In the genomic region with DNA sequence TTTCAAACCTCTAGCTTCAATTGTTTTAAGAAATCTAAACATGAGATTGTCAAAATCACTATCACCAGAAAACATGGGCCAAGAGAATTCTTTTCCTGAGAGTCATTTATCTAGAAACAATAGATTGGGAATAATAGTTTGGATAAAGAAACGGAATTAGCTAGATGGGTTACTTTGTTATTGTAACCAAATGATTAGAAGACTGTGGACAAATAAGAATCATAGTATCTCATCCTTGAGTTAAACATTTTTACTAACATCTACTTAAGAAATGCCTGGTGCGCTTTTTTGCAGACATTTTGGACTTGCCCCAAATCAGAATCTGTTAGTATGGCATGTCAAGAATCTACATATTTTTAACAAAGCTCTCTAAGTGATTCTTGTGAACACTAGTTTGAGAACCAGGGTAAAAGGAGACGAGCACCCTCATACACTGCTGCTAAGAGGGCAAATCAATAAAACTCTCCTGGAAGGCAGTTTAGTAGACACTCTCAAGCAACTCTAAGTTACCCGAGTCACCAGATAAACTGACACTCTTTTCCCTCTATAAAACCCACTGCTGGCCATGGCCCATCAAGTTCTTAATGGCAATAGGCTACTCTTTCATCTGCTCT, we compare ENCODE assay signal across 28 cellular contexts. TPM values are rescaled to one million over a fixed set of nuclear protein-coding genes. Genes with fewer than 3 reads are reported as not detected.
"Had no signal": no experiment of that assay in that cellular context is flagged by ENCODE, and none has a peak within 500 bp of the region (broad histone marks: within the 10 kb centered on the region; RNA-seq: fewer than 3 reads in every experiment).

No MANE protein-coding gene starts in this region.

- ATAC-seq: activated T-cell treated with anti-CD3 and anti-CD28 coated beads, Interleukin-2, amount 50 U/mL, for 4 hours; esophagus mucosa; gastroesophageal sphincter; heart left ventricle; left cardiac atrium; right cardiac atrium; upper lobe of right lung; WTC11 had no signal

- DNase-seq: activated CD4-positive, alpha-beta T cell treated with anti-CD3 and anti-CD28 coated beads, Interleukin-2, amount 50 U/mL, for 4 hours; activated CD8-positive, alpha-beta memory T cell treated with anti-CD3 and anti-CD28 coated beads, Interleukin-2, amount 50 U/mL, for 48 hours; activated naive CD4-positive, alpha-beta T cell; activated naive CD8-positive, alpha-beta T cell treated with anti-CD3 and anti-CD28 coated beads, Interleukin-2, amount 10 ng/mL, durations not matched to agents 7 days and 5 days; activated T-cell treated with anti-CD3 and anti-CD28 coated beads, Interleukin-2, amount 50 U/mL, for 4 hours; amygdala; effector CD8-positive, alpha-beta T cell; heart left ventricle; islet precursor cell; left cardiac atrium; right cardiac atrium; stimulated activated CD4-positive, alpha-beta T cell treated with anti-CD3 and anti-CD28 coated beads, Interleukin-12 subunit alpha, Interleukin-12 subunit beta, amount 100 ng/mL, for 4 hours; stimulated activated CD4-positive, alpha-beta T cell treated with anti-CD3 and anti-CD28 coated beads, Interleukin-4, amount 100 ng/mL, for 4 hours; substantia nigra; T-helper 9 cell; thyroid gland; upper lobe of right lung had no signal

- H3K4me3 ChIP-seq: cardiac muscle cell, gastroesophageal sphincter, heart left ventricle, thyroid gland, upper lobe of right lung had no signal

RNA-seq across cellular contexts. Expression of gene TPD52L3, which starts 39.1 kb away (rescaled TPM):
- total RNA-seq: activated CD8-positive, alpha-beta memory T cell treated with anti-CD3 and anti-CD28 coated beads for 36 hours; activated naive CD8-positive, alpha-beta T cell treated with anti-CD3 and anti-CD28 coated beads, Interleukin-2, amount 10 ng/mL, durations not matched to agents 7 days and 5 days; activated T-cell treated with anti-CD3 and anti-CD28 coated beads, Interleukin-2, amount 50 U/mL, for 4 hours; activated T-helper 2 cell treated with anti-CD3 and anti-CD28 coated beads, Interferon-gamma antibody, Interleukin-2, Interleukin-4, amounts not matched to agents 10 μg/mL and 5 μg/mL and 100 μg/mL, durations not matched to agents 14 hours and 24 hours and 36 hours; cardiac muscle cell; chondrocyte; esophagus mucosa; gastroesophageal sphincter; heart left ventricle; left cardiac atrium; lower leg skin; pulmonary artery endothelial cell; right cardiac atrium; skeletal muscle tissue; T-helper 1 cell treated with Interleukin-12 subunit alpha and Interleukin-12 subunit beta and Interleukin-4 antibody, amounts not matched to agents 30 ng/mL and 1 ng/mL, for 36 hours; upper lobe of right lung; WTC11 had no signal
